ENCODE assay signal across 15 cellular contexts in the genomic region with DNA sequence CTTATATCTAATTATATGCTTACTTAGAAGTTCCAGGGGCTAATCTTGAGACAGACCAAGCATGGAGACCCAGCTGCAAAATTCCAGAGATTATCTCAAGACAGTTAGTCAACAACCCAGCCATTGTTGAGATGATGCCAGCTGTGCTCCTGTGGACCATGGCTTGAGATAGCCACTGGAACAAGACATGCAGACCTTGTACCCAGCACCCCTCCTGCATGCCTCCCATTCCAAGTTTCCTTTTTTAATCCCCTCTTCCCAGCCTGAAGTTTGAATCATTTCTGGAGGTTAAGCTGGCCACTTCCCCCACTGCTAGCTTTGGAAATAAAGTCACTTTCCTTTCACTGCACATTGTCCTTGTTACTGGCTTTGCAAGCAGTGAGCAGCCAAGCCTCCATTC. TPM values are rescaled to one million over a fixed set of nuclear protein-coding genes. Genes with fewer than 3 reads are reported as not detected.
DNase-seq lines count a peak whose midpoint lies in the region; ATAC-seq and TF ChIP-seq lines count a peak whose summit lies in the region.
"Had no signal": no experiment of that assay in that cellular context is flagged by ENCODE, and none has a peak within 500 bp of the region (broad histone marks: within the 10 kb centered on the region; RNA-seq: fewer than 3 reads in every experiment).

No MANE protein-coding gene starts in this region.

- no peak overlapping the region for H3K27ac ChIP-seq in SJCRH30
- H3K27ac ChIP-seq in endodermal cell (ENCODE audit: low read depth, low read length): no peak overlapping the region
- H3K27ac ChIP-seq in Karpas-422 (ENCODE audit: low read length): no peak overlapping the region
- H3K27ac ChIP-seq in CD4-positive, alpha-beta memory T cell (ENCODE audit: low read depth, low read length): no peak overlapping the region

- no peak for ATAC-seq in HG03571 (IDR thresholded peaks at IDR 0.05; ENCODE audit: unreplicated experiment)
- ATAC-seq: GM23338 had no signal

- H3K4me3 ChIP-seq in SJCRH30 (no peak overlapping the region), endodermal cell (ENCODE audit: low read length) (no peak overlapping the region), Karpas-422 (ENCODE audit: low read length) (no peak overlapping the region)
- H3K4me3 ChIP-seq in CD4-positive, alpha-beta memory T cell (ENCODE audit: low read length in 2 of 2): no peak overlapping the region
- H3K4me3 ChIP-seq: GM23338 had no signal

- no peak overlapping the region for H3K9ac ChIP-seq in endodermal cell (ENCODE audit: extremely low read depth, low read length, poor library complexity, severe bottlenecking)
- H3K9ac ChIP-seq in Karpas-422 (ENCODE audit: low read length): no peak overlapping the region

- H4K20me1 ChIP-seq in Karpas-422 (ENCODE audit: insufficient read depth, low read depth, low read length): no peaks in the 10 kb centered on the region

- H3K79me2 ChIP-seq in Karpas-422 (ENCODE audit: low read length): no peaks in the 10 kb centered on the region

- H3K36me3 ChIP-seq in SJCRH30 (no peaks in the 10 kb centered on the region), endodermal cell (ENCODE audit: control insufficient read depth, insufficient read depth, low read length) (no peaks in the 10 kb centered on the region), Karpas-422 (ENCODE audit: insufficient read depth, low read length) (no peaks in the 10 kb centered on the region)
- no peaks in the 10 kb centered on the region for H3K36me3 ChIP-seq in CD4-positive, alpha-beta memory T cell (ENCODE audit: insufficient read depth, low read length)
- H3K36me3 ChIP-seq: BE2C had no signal

- H3K9me3 Mint-ChIP-seq in endodermal cell: peaks cover 3% of the 10 kb centered on the region
- peaks cover 0 to 4% (median 0%) of the 10 kb centered on the region in 8 donors for H3K9me3 Mint-ChIP-seq in CD4-positive, alpha-beta memory T cell
- H3K9me3 Mint-ChIP-seq: GM23338 had no signal

- DNase-seq in SJCRH30: peak; percentile 35 to 36
- peak; percentile 39 for DNase-seq in endodermal cell
- peak; percentile 6 for DNase-seq in myocyte (ENCODE audit: low read depth)
- DNase-seq in Karpas-422: no peak
- DNase-seq in cardiac septum (ENCODE audit: low spot score): no peak
- DNase-seq in CD4-positive, alpha-beta memory T cell: no peak
- DNase-seq: ACHN; BE2C; C1 segment of cervical spinal cord; Caco-2; CD4-positive, CD25-positive, alpha-beta regulatory T cell; HCEC 1CT had no signal

- intact Hi-C loops in cardiac septum (cut with DNase I): no loop called here
- intact Hi-C loops in CD4-positive, alpha-beta memory T cell (cut with micrococcal nuclease): no loop called here

- no peak overlapping the region for H3K4me3 Mint-ChIP-seq in endodermal cell
- H3K4me3 Mint-ChIP-seq in CD4-positive, alpha-beta memory T cell: no peak overlapping the region
- H3K4me3 Mint-ChIP-seq: CD4-positive, CD25-positive, alpha-beta regulatory T cell; GM23338 had no signal

- H3K36me3 Mint-ChIP-seq in endodermal cell (ENCODE audit: low read depth): peaks cover 2% of the 10 kb centered on the region
- H3K36me3 Mint-ChIP-seq in CD4-positive, alpha-beta memory T cell: peaks cover 11 to 38% of the 10 kb centered on the region in 2 donors

- no peaks in the 10 kb centered on the region for H3K27me3 ChIP-seq in SJCRH30
- H3K27me3 ChIP-seq in endodermal cell (ENCODE audit: control insufficient read depth, insufficient read depth, low read length, poor library complexity, severe bottlenecking): peaks cover 1% of the 10 kb centered on the region
- no peaks in the 10 kb centered on the region for H3K27me3 ChIP-seq in Karpas-422 (ENCODE audit: low read length)
- no peaks in the 10 kb centered on the region for H3K27me3 ChIP-seq in CD4-positive, alpha-beta memory T cell (ENCODE audit: insufficient read depth, low read length)
- H3K27me3 ChIP-seq: BE2C had no signal

- H3K27me3 Mint-ChIP-seq in endodermal cell (ENCODE audit: insufficient read depth): peaks cover 15% of the 10 kb centered on the region
- H3K27me3 Mint-ChIP-seq in CD4-positive, alpha-beta memory T cell: no peaks in the 10 kb centered on the region

- H3K9me3 ChIP-seq in SJCRH30 (replicated peaks): peaks cover 10% of the 10 kb centered on the region; the same call in 1 of the 2 replicates
- peaks cover 8% of the 10 kb centered on the region for H3K9me3 ChIP-seq in endodermal cell (ENCODE audit: control insufficient read depth, low read length)
- H3K9me3 ChIP-seq in Karpas-422 (ENCODE audit: low read length): no peaks in the 10 kb centered on the region
- H3K9me3 ChIP-seq in CD4-positive, alpha-beta memory T cell (ENCODE audit: control insufficient read depth in 1 of 2, low read length in 2 of 2): no peaks in the 10 kb centered on the region
- H3K9me3 ChIP-seq: BE2C, Caco-2 had no signal

- no peak for TF ChIP-seq CTCF in endodermal cell (conservative IDR thresholded peaks at IDR 0.05)

- H3K9me2 ChIP-seq in Karpas-422 (replicated peaks; ENCODE audit: insufficient read depth, low read length): no peaks in the 10 kb centered on the region

- no peak overlapping the region for H3K4me2 ChIP-seq in Karpas-422 (ENCODE audit: low read depth, low read length, poor library complexity, severe bottlenecking)
- H3K4me2 ChIP-seq: GM23338 had no signal

- H3K4me1 Mint-ChIP-seq in endodermal cell: peaks cover 6% of the 10 kb centered on the region
- no peaks in the 10 kb centered on the region for H3K4me1 Mint-ChIP-seq in CD4-positive, alpha-beta memory T cell
- H3K4me1 Mint-ChIP-seq: CD4-positive, CD25-positive, alpha-beta regulatory T cell had no signal

- peaks cover 27% of the 10 kb centered on the region for H3K4me1 ChIP-seq in SJCRH30
- H3K4me1 ChIP-seq in endodermal cell (ENCODE audit: control insufficient read depth, insufficient read depth, low read length): no peaks in the 10 kb centered on the region
- no peaks in the 10 kb centered on the region for H3K4me1 ChIP-seq in Karpas-422 (ENCODE audit: low read length)
- H3K4me1 ChIP-seq in CD4-positive, alpha-beta memory T cell (ENCODE audit: insufficient read depth, low read length): no peaks in the 10 kb centered on the region
- H3K4me1 ChIP-seq: BE2C, Caco-2 had no signal

- POLR2A ChIA-PET in CD4-positive, alpha-beta memory T cell (lab: Charles Lee; ENCODE audit: partially characterized antibody): no interaction called here

- no peak overlapping the region for H3K27ac Mint-ChIP-seq in endodermal cell
- peak overlapping the region in 1 of 7 donors; percentile 22 for H3K27ac Mint-ChIP-seq in CD4-positive, alpha-beta memory T cell
- H3K27ac Mint-ChIP-seq: CD4-positive, CD25-positive, alpha-beta regulatory T cell; GM23338 had no signal

- CTCF ChIA-PET in CD4-positive, alpha-beta memory T cell (lab: Charles Lee; ENCODE audit: partially characterized antibody): no interaction called here

- no peak overlapping the region for H2AFZ ChIP-seq in Karpas-422 (ENCODE audit: low read length)
- H2AFZ ChIP-seq: GM23338 had no signal

RNA-seq across cellular contexts. Expression of a gene that starts 53.8 kb away (rescaled TPM):
- 0.08 and 0.20 TPM in 2 replicates for total RNA-seq in SJCRH30 (2014; rRNA removed; shearing (Covaris generic))
- total RNA-seq in endodermal cell: under 1 TPM; 0.18 to 0.26 TPM
- 0.18 TPM for polyA plus RNA-seq in endodermal cell (2013, experiment 1 of 2)
- 0.12 TPM for polyA plus RNA-seq in endodermal cell (2013, experiment 2 of 2)
- total RNA-seq in myocyte: 0.67 and 0.78 TPM in 2 replicates
- 0.28 TPM for polyA plus RNA-seq in myocyte (2012)
- 0.32 and 0.45 TPM in 2 replicates for total RNA-seq in Karpas-422 (2014; rRNA removed; shearing (Covaris generic); ENCODE audit: low replicate concordance)
- 0.38 TPM for total RNA-seq in cardiac septum
- total RNA-seq in CD4-positive, alpha-beta memory T cell: under 1 TPM; 0.72 to 0.81 TPM
- under 1 TPM in 1 of 2 donors, not detected in 1; 0.02 TPM for polyA plus RNA-seq in CD4-positive, alpha-beta memory T cell
- total RNA-seq: Caco-2, GM23338, HT-29 had no signal
- polyA plus RNA-seq: GM23338 had no signal

Comparison
In these comparisons a context has a peak if more than half of its experiments do, and no peak if none do; other contexts are left out.
1. DNase-seq: peak in SJCRH30 (2 of 2), endodermal cell (single experiment) and myocyte (single experiment); none in Karpas-422 (single experiment), cardiac septum (single experiment) and CD4-positive, alpha-beta memory T cell (0 of 5).